15 cellular contexts compared by ENCODE assay signal in genomic region chr16:78237856-78238255, GRCh38.
DNase-seq lines count a peak whose midpoint lies in the region; ATAC-seq and TF ChIP-seq lines count a peak whose summit lies in the region.
"Had no signal": no experiment of that assay in that cellular context is flagged by ENCODE, and none has a peak within 500 bp of the region (broad histone marks: within the 10 kb centered on the region; RNA-seq: fewer than 3 reads in every experiment).

No MANE protein-coding gene starts in this region.

- H3K4ac ChIP-seq in mesenchymal stem cell (ENCODE audit: low read depth in 1 of 2, low read length in 2 of 2) = peak overlapping the region in 1 of 2 experiments; percentile 35

- no peak overlapping the region for H3K4me3 ChIP-seq in left ventricle myocardium inferior
- H3K4me3 ChIP-seq in mesenchymal stem cell (ENCODE audit: insufficient read depth in 1 of 2, low read depth in 1 of 2, low read length in 2 of 2) = no peak overlapping the region
- no peak overlapping the region for H3K4me3 ChIP-seq in lower lobe of right lung
- H3K4me3 ChIP-seq: BLaER1 treated with 17β-estradiol and CSF1 and Interleukin-3, amounts not matched to agents 10 nM and 100 nM; GM12878 had no signal

- H3K27me3 ChIP-seq in left ventricle myocardium inferior (ENCODE audit: low read depth) = no peaks in the 10 kb centered on the region
- no peaks in the 10 kb centered on the region for H3K27me3 ChIP-seq in mesenchymal stem cell (ENCODE audit: control insufficient read depth in 1 of 2, insufficient read depth in 1 of 2, low read length in 2 of 2)
- H3K27me3 ChIP-seq in lower lobe of right lung (ENCODE audit: low read depth) = no peaks in the 10 kb centered on the region
- H3K27me3 ChIP-seq: BLaER1 treated with 17β-estradiol and CSF1 and Interleukin-3, amounts not matched to agents 10 nM and 100 nM had no signal

- intact Hi-C loops in left ventricle myocardium inferior (cut with micrococcal nuclease) (no loop called here), cardiac septum (cut with DNase I) (loop anchor here (2.0 kb wide), 1 partner anchor 113 kb away; no protein-coding TSS in a partner anchor), lower lobe of right lung (cut with DNase I) (no loop called here)

- H3K27me3 Mint-ChIP-seq in progenitor cell of endocrine pancreas = no peaks in the 10 kb centered on the region
- H3K27me3 Mint-ChIP-seq: B cell had no signal

- no peaks in the 10 kb centered on the region for H3K36me3 Mint-ChIP-seq in progenitor cell of endocrine pancreas (ENCODE audit: insufficient read depth)

- peak overlapping the region; percentile 53 for H2AK5ac ChIP-seq in mesenchymal stem cell (ENCODE audit: low read length, severe bottlenecking)

- H3K4me1 Mint-ChIP-seq in progenitor cell of endocrine pancreas (ENCODE audit: low read depth) = peaks cover 33% of the 10 kb centered on the region
- H3K4me1 Mint-ChIP-seq: B cell had no signal

- H3K4me2 ChIP-seq in mesenchymal stem cell (ENCODE audit: low read length, poor library complexity, severe bottlenecking) = no peak overlapping the region

- no peak overlapping the region for H3K14ac ChIP-seq in mesenchymal stem cell (ENCODE audit: low read length in 2 of 2)

- peaks cover 5% of the 10 kb centered on the region for H3K79me1 ChIP-seq in mesenchymal stem cell (replicated peaks; ENCODE audit: low read length, poor library complexity, severe bottlenecking)

- H3K4me1 ChIP-seq in left ventricle myocardium inferior (peaks cover 20% of the 10 kb centered on the region), mesenchymal stem cell (ENCODE audit: control insufficient read depth, insufficient read depth, low read depth, low read length) (peaks cover 19% of the 10 kb centered on the region), lower lobe of right lung (peaks cover 14% of the 10 kb centered on the region)

- no peak overlapping the region for H3K18ac ChIP-seq in mesenchymal stem cell (ENCODE audit: low read depth in 1 of 2, low read length in 2 of 2)

- DNase-seq in left ventricle myocardium inferior (no peak), cardiac septum (ENCODE audit: low spot score) (no peak), mesenchymal stem cell (no peak), progenitor cell of endocrine pancreas (ENCODE audit: low spot score, unreplicated experiment) (no peak), lower lobe of right lung (no peak)
- DNase-seq: CD8-positive, alpha-beta T cell; DMS 273 treated with DMSO at 0.1 percent for 48 hours; DMS53; DND-41; EL; H9 had no signal

- no CpG with 5 or more reads among the region's 2 CpGs for WGBS in mesenchymal stem cell

- H3K27ac Mint-ChIP-seq in progenitor cell of endocrine pancreas = peak overlapping the region; percentile 65
- H3K27ac Mint-ChIP-seq: B cell; CD8-positive, alpha-beta T cell had no signal

- H2BK15ac ChIP-seq in mesenchymal stem cell (ENCODE audit: low read depth, poor library complexity, severe bottlenecking) = peak overlapping the region; percentile 77

- ATAC-seq in lower lobe of right lung = no peak
- no peak for ATAC-seq in HG02610 (IDR thresholded peaks at IDR 0.05; ENCODE audit: unreplicated experiment)
- ATAC-seq: CD8-positive, alpha-beta T cell; GM12878 had no signal

- H3K9me3 Mint-ChIP-seq in progenitor cell of endocrine pancreas (ENCODE audit: low read depth) = no peaks in the 10 kb centered on the region
- H3K9me3 Mint-ChIP-seq: CD8-positive, alpha-beta T cell; H9 had no signal

- no peak overlapping the region for H3K4me3 Mint-ChIP-seq in progenitor cell of endocrine pancreas (ENCODE audit: low read depth)
- H3K4me3 Mint-ChIP-seq: B cell; CD8-positive, alpha-beta T cell; H9 had no signal

- no peak overlapping the region for H2BK120ac ChIP-seq in mesenchymal stem cell (ENCODE audit: low read depth, low read length)

- no peak overlapping the region for H2AFZ ChIP-seq in mesenchymal stem cell (ENCODE audit: low read depth, low read length)

- no peak overlapping the region for H4K8ac ChIP-seq in mesenchymal stem cell (ENCODE audit: low read length)

- no peak overlapping the region for H2BK5ac ChIP-seq in mesenchymal stem cell (ENCODE audit: low read depth, low read length, poor library complexity, severe bottlenecking)

- no peak overlapping the region for H4K91ac ChIP-seq in mesenchymal stem cell (ENCODE audit: low read length)

- no peak overlapping the region for H3K23ac ChIP-seq in mesenchymal stem cell (ENCODE audit: low read length in 2 of 2)

- H3K9me3 ChIP-seq in left ventricle myocardium inferior (replicated peaks) = no peaks in the 10 kb centered on the region
- no peaks in the 10 kb centered on the region for H3K9me3 ChIP-seq in mesenchymal stem cell (ENCODE audit: control insufficient read depth, low read length)
- H3K9me3 ChIP-seq in lower lobe of right lung = no peaks in the 10 kb centered on the region
- H3K9me3 ChIP-seq: BLaER1 treated with 17β-estradiol and CSF1 and Interleukin-3, amounts not matched to agents 10 nM and 100 nM had no signal

- H3K36me3 ChIP-seq in left ventricle myocardium inferior (no peaks in the 10 kb centered on the region), mesenchymal stem cell (ENCODE audit: control insufficient read depth in 1 of 2, insufficient read depth in 2 of 2, low read depth in 1 of 2, low read length in 2 of 2) (peaks cover 0 to 3% of the 10 kb centered on the region in 2 experiments), lower lobe of right lung (no peaks in the 10 kb centered on the region)
- H3K36me3 ChIP-seq: BLaER1 treated with 17β-estradiol and CSF1 and Interleukin-3, amounts not matched to agents 10 nM and 100 nM had no signal

- no peak overlapping the region for H2BK12ac ChIP-seq in mesenchymal stem cell (ENCODE audit: low read length in 2 of 2)

- H3K9ac ChIP-seq in mesenchymal stem cell (ENCODE audit: low read length) = no peak overlapping the region
- H3K9ac ChIP-seq: BLaER1 treated with 17β-estradiol and CSF1 and Interleukin-3, amounts not matched to agents 10 nM and 100 nM had no signal

- H3K27ac ChIP-seq in left ventricle myocardium inferior (replicated peaks) (peak overlapping the region; percentile 31), mesenchymal stem cell (ENCODE audit: low read length, poor library complexity, severe bottlenecking) (no peak overlapping the region), lower lobe of right lung (no peak overlapping the region)
- H3K27ac ChIP-seq: BLaER1 treated with 17β-estradiol and CSF1 and Interleukin-3, amounts not matched to agents 10 nM and 100 nM had no signal

- TF ChIP-seq CTCF in left ventricle myocardium inferior (IDR thresholded peaks at IDR 0.05; ENCODE audit: borderline replicate concordance) (no peak), progenitor cell of endocrine pancreas (IDR thresholded peaks at IDR 0.05; ENCODE audit: unreplicated experiment) (no peak), lower lobe of right lung (IDR thresholded peaks at IDR 0.05) (no peak)
